11 cellular contexts compared by ENCODE assay signal in genomic region chr17:38421224-38421841, GRCh38. TPM values are rescaled to one million over a fixed set of nuclear protein-coding genes. Genes with fewer than 3 reads are reported as not detected.
DNase-seq lines count a peak whose midpoint lies in the region; ATAC-seq and TF ChIP-seq lines count a peak whose summit lies in the region.
"Had no signal": no experiment of that assay in that cellular context is flagged by ENCODE, and none has a peak within 500 bp of the region (broad histone marks: within the 10 kb centered on the region; RNA-seq: fewer than 3 reads in every experiment).

No MANE protein-coding gene starts in this region.

- no peak for ATAC-seq in stimulated activated memory B cell treated with anti-CD40 and anti-IgM and Interleukin-4, amounts not matched to agents 10 μg/mL and 1 μg/mL and 100 μg/mL, for 72 hours

- peak overlapping the region; percentile 68 for H3K4me3 Mint-ChIP-seq in type B pancreatic cell
- H3K4me3 Mint-ChIP-seq in stimulated activated memory B cell treated with anti-CD40 and anti-IgM and Interleukin-4, amounts not matched to agents 10 μg/mL and 1 μg/mL and 100 μg/mL, for 72 hours, result no peak overlapping the region

- no peak for TF ChIP-seq CTCF in type B pancreatic cell (conservative IDR thresholded peaks at IDR 0.05)

- H3K36me3 Mint-ChIP-seq in type B pancreatic cell, result no peaks in the 10 kb centered on the region
- H3K36me3 Mint-ChIP-seq in stimulated activated memory B cell treated with anti-CD40 and anti-IgM and Interleukin-4, amounts not matched to agents 10 μg/mL and 1 μg/mL and 100 μg/mL, for 72 hours, result no peaks in the 10 kb centered on the region

- peaks cover 48% of the 10 kb centered on the region for H3K27me3 Mint-ChIP-seq in type B pancreatic cell
- H3K27me3 Mint-ChIP-seq in stimulated activated memory B cell treated with anti-CD40 and anti-IgM and Interleukin-4, amounts not matched to agents 10 μg/mL and 1 μg/mL and 100 μg/mL, for 72 hours, result peaks cover 93% of the 10 kb centered on the region

- H3K4me1 Mint-ChIP-seq in type B pancreatic cell (ENCODE audit: unreplicated experiment), result peaks cover 23% of the 10 kb centered on the region
- peaks cover 31% of the 10 kb centered on the region for H3K4me1 Mint-ChIP-seq in stimulated activated memory B cell treated with anti-CD40 and anti-IgM and Interleukin-4, amounts not matched to agents 10 μg/mL and 1 μg/mL and 100 μg/mL, for 72 hours

- no peaks in the 10 kb centered on the region for H3K9me3 Mint-ChIP-seq in type B pancreatic cell
- H3K9me3 Mint-ChIP-seq in stimulated activated memory B cell treated with anti-CD40 and anti-IgM and Interleukin-4, amounts not matched to agents 10 μg/mL and 1 μg/mL and 100 μg/mL, for 72 hours, result no peaks in the 10 kb centered on the region

- peak overlapping the region; percentile 33 for H3K27ac ChIP-seq in layer of hippocampus (ENCODE audit: low read depth, low read length)
- H3K27ac ChIP-seq: 22Rv1, parathyroid adenoma had no signal

- peak; percentile 36 for DNase-seq in DMS 273 (lab: John Stamatoyannopoulos, UW; ENCODE audit: unreplicated experiment)
- DNase-seq in DMS 273 treated with DMSO at 0.1 percent for 48 hours (lab: John Stamatoyannopoulos, UW), result no peak
- DNase-seq in dermis blood vessel endothelial cell, result peak; percentile 19
- no peak for DNase-seq in type B pancreatic cell (ENCODE audit: extremely low spot score, unreplicated experiment)
- DNase-seq in NOMO-1 treated with DMSO at 0.1 percent for 48 hours (lab: John Stamatoyannopoulos, UW; ENCODE audit: unreplicated experiment), result no peak
- no peak for DNase-seq in Kasumi-1 (lab: John Stamatoyannopoulos, UW)
- DNase-seq: SW 1271 had no signal

- H3K27ac Mint-ChIP-seq in type B pancreatic cell, result no peak overlapping the region
- no peak overlapping the region for H3K27ac Mint-ChIP-seq in stimulated activated memory B cell treated with anti-CD40 and anti-IgM and Interleukin-4, amounts not matched to agents 10 μg/mL and 1 μg/mL and 100 μg/mL, for 72 hours

- H3K27me3 ChIP-seq in layer of hippocampus (ENCODE audit: control insufficient read depth, insufficient read depth, low read length), result peaks cover 4% of the 10 kb centered on the region

RNA-seq across cellular contexts. Expression of gene ARHGAP23, which starts 6.9 kb away (rescaled TPM):
- 34.9 and 104 TPM in 2 replicates for total RNA-seq in dermis blood vessel endothelial cell
- 114 and 333 TPM in 2 replicates for total RNA-seq in type B pancreatic cell (ENCODE audit: low replicate concordance)

Comparison
In these comparisons a context has a peak if more than half of its experiments do, and no peak if none do; other contexts are left out.
1. DNase-seq: peak in DMS 273 (single experiment) and dermis blood vessel endothelial cell (single experiment); none in DMS 273 treated with DMSO at 0.1 percent for 48 hours (single experiment), type B pancreatic cell (single experiment), NOMO-1 treated with DMSO at 0.1 percent for 48 hours (single experiment) and Kasumi-1 (0 of 2).